ENCODE assay signal across 9 cellular contexts in genomic region chr2:30362468-30363081, GRCh38.
DNase-seq lines count a peak whose midpoint lies in the region; ATAC-seq and TF ChIP-seq lines count a peak whose summit lies in the region.
"Had no signal": no experiment of that assay in that cellular context is flagged by ENCODE, and none has a peak within 500 bp of the region (broad histone marks: within the 10 kb centered on the region; RNA-seq: fewer than 3 reads in every experiment).

No MANE protein-coding gene starts in this region.

- no peaks in the 10 kb centered on the region for H3K9me3 Mint-ChIP-seq in CD4-positive, alpha-beta memory T cell

- H3K4me3 ChIP-seq in CD4-positive, alpha-beta memory T cell (ENCODE audit: low read length in 2 of 2), result no peak overlapping the region
- H3K4me3 ChIP-seq in PC-3 (ENCODE audit: low read length) (no peak overlapping the region), psoas muscle (no peak overlapping the region), testis (no peak overlapping the region)

- no peaks in the 10 kb centered on the region for H4K20me1 ChIP-seq in PC-3 (ENCODE audit: low read length)

- no peaks in the 10 kb centered on the region for H3F3A ChIP-seq in PC-3 (ENCODE audit: low read length, unreplicated experiment)

- H3K4me2 ChIP-seq in PC-3 (ENCODE audit: low read length), result no peak overlapping the region

- intact Hi-C loops in CD4-positive, alpha-beta memory T cell (cut with micrococcal nuclease), result no loop called here
- intact Hi-C loops in PC-3 (cut with micrococcal nuclease) (no loop called here), psoas muscle (cut with DNase I) (no loop called here), testis (cut with DNase I; ENCODE audit: low total_unique reads) (no loop called here)

- no peak overlapping the region for H3K27ac ChIP-seq in CD4-positive, alpha-beta memory T cell (ENCODE audit: low read depth, low read length)
- H3K27ac ChIP-seq in PC-3 (ENCODE audit: low read length), result no peak overlapping the region
- H3K27ac ChIP-seq in epithelial cell of prostate, result peak overlapping the region; percentile 3
- H3K27ac ChIP-seq in psoas muscle, result peak overlapping the region; percentile 36
- H3K27ac ChIP-seq in testis, result peak overlapping the region in 1 of 2 donors; percentile 15

- no peaks in the 10 kb centered on the region for H3K9me2 ChIP-seq in PC-3 (replicated peaks; ENCODE audit: low read length)

- H3K9me3 ChIP-seq in CD4-positive, alpha-beta memory T cell (ENCODE audit: control insufficient read depth in 1 of 2, low read length in 2 of 2), result no peaks in the 10 kb centered on the region
- H3K9me3 ChIP-seq in PC-3 (ENCODE audit: low read length), result no peaks in the 10 kb centered on the region
- no peaks in the 10 kb centered on the region for H3K9me3 ChIP-seq in psoas muscle
- H3K9me3 ChIP-seq in testis, result no peaks in the 10 kb centered on the region

- H3K27me3 Mint-ChIP-seq in CD4-positive, alpha-beta memory T cell, result no peaks in the 10 kb centered on the region

- no peak for TF ChIP-seq POLR2A in testis (IDR thresholded peaks at IDR 0.05)

- DNase-seq in CD4-positive, alpha-beta memory T cell, result no peak
- DNase-seq in PC-3 (peak; percentile 28), epithelial cell of prostate (ENCODE audit: low read depth, low spot score) (no peak), psoas muscle (no peak), left lobe of liver (ENCODE audit: low spot score) (no peak), activated gamma-delta T cell treated with Interleukin-2 at 50 U/mL for 16 hours (no peak), testis (no peak)
- no peak for DNase-seq in stimulated activated CD4-positive, alpha-beta T cell treated with anti-CD3 and anti-CD28 coated beads, Interleukin-15, amount 100 ng/mL, for 24 hours
- DNase-seq: NCI-H2107 had no signal

- no peak for TF ChIP-seq CTCF in PC-3 (conservative IDR thresholded peaks at IDR 0.05; ENCODE audit: low read depth, low read length)
- no peak for TF ChIP-seq CTCF in psoas muscle (IDR thresholded peaks at IDR 0.05)
- no peak for TF ChIP-seq CTCF in testis (IDR thresholded peaks at IDR 0.05)

- peaks cover 29% of the 10 kb centered on the region for H3K4me1 ChIP-seq in CD4-positive, alpha-beta memory T cell (ENCODE audit: insufficient read depth, low read length)
- peaks cover 16% of the 10 kb centered on the region for H3K4me1 ChIP-seq in PC-3 (ENCODE audit: insufficient read depth, low read length)
- H3K4me1 ChIP-seq in psoas muscle, result peaks cover 9% of the 10 kb centered on the region
- peaks cover 17% of the 10 kb centered on the region for H3K4me1 ChIP-seq in testis

- peaks cover 21 to 45% (median 29%) of the 10 kb centered on the region in 4 donors for H3K4me1 Mint-ChIP-seq in CD4-positive, alpha-beta memory T cell

- H3K27ac Mint-ChIP-seq in CD4-positive, alpha-beta memory T cell, result peak overlapping the region in 5 of 7 donors; percentile 24 to 82 (median 76)

- no TSS peak for BruUV-seq in PC-3 (replicated peaks; lab: Mats Ljungman, UMichigan)

- CTCF ChIA-PET in CD4-positive, alpha-beta memory T cell (lab: Charles Lee; ENCODE audit: partially characterized antibody), result interaction anchor here (1.1 to 2.1 kb wide), 4 partner anchors 22 to 198 kb away, joined by 4 to 8 read pairs (median 5); no protein-coding TSS in a partner anchor
- CTCF ChIA-PET in PC-3 (lab: Charles Lee), result no interaction called here

- H3K27me3 ChIP-seq in CD4-positive, alpha-beta memory T cell (ENCODE audit: insufficient read depth, low read length), result no peaks in the 10 kb centered on the region
- H3K27me3 ChIP-seq in PC-3 (ENCODE audit: low read length) (no peaks in the 10 kb centered on the region), psoas muscle (ENCODE audit: insufficient read depth in 3 of 3, low read length in 2 of 3) (no peaks in the 10 kb centered on the region), testis (no peaks in the 10 kb centered on the region)

- POLR2A ChIA-PET in CD4-positive, alpha-beta memory T cell (lab: Charles Lee; ENCODE audit: partially characterized antibody), result interaction anchor here (0.7 to 1.4 kb wide), 6 partner anchors 10 to 139 kb away, joined by 3 to 6 read pairs (median 4); no protein-coding TSS in a partner anchor
- POLR2A ChIA-PET in PC-3 (lab: Charles Lee; ENCODE audit: unreplicated experiment), result no interaction called here

- no peak overlapping the region for H3K9ac ChIP-seq in PC-3 (ENCODE audit: low read length)

- peak overlapping the region; percentile 40; the same call in 1 of the 2 replicates for H2AFZ ChIP-seq in PC-3 (ENCODE audit: low read length)

- ATAC-seq in PC-3 (no peak), psoas muscle (no peak), left lobe of liver (no peak)

- no peaks in the 10 kb centered on the region for H3K36me3 Mint-ChIP-seq in CD4-positive, alpha-beta memory T cell

- no peaks in the 10 kb centered on the region for H3K79me2 ChIP-seq in PC-3 (ENCODE audit: low read length)

- H3K36me3 ChIP-seq in CD4-positive, alpha-beta memory T cell (ENCODE audit: insufficient read depth, low read length), result no peaks in the 10 kb centered on the region
- H3K36me3 ChIP-seq in PC-3 (ENCODE audit: low read depth, low read length) (no peaks in the 10 kb centered on the region), psoas muscle (ENCODE audit: insufficient read depth in 1 of 2, low read depth in 1 of 2) (no peaks in the 10 kb centered on the region), testis (ENCODE audit: low read depth, missing control alignments) (no peaks in the 10 kb centered on the region)

- peak overlapping the region in 4 of 8 donors; percentile 21 to 73 (median 53) for H3K4me3 Mint-ChIP-seq in CD4-positive, alpha-beta memory T cell

- WGBS in psoas muscle, 3 donors, result 30 to 46% (median 39%) methylated on average over 4 of the region's 4 CpGs
- 50% methylated on average over 4 of the region's 4 CpGs for WGBS in testis, 2 donors

Comparison
In these comparisons a context has a peak if more than half of its experiments do, and no peak if none do; other contexts are left out.
1. H3K27ac ChIP-seq: peak in epithelial cell of prostate (single experiment) and psoas muscle (single experiment); none in CD4-positive, alpha-beta memory T cell (single experiment) and PC-3 (single experiment).